ENCODE assay signal across 25 cellular contexts in the genomic region with DNA sequence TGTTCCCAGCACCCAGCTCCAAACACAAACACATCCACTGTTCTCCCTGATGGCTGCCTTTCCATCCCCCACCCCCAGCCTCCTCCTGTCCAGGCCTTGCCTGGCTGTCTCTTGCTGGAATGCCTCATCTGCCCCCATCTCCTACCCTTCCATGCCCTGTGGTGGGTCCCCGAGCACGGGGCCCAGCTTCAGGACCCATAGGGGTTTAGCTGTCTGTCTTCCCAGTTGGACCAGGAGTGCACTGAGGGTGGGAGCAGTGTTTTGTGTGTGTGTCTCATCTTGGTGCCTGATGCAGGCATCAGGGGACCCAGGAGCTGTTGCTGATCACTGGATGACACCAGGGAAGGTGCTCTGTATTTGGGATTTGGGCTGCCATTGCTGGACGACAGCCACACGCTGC. TPM values are rescaled to one million over a fixed set of nuclear protein-coding genes. Genes with fewer than 3 reads are reported as not detected.
DNase-seq lines count a peak whose midpoint lies in the region; ATAC-seq, FAIRE-seq and TF ChIP-seq lines count a peak whose summit lies in the region.
"Had no signal": no experiment of that assay in that cellular context is flagged by ENCODE, and none has a peak within 500 bp of the region (broad histone marks: within the 10 kb centered on the region; RNA-seq: fewer than 3 reads in every experiment).

No MANE protein-coding gene starts in this region.

- H3K23ac ChIP-seq in neuronal stem cell (ENCODE audit: low read depth, low read length, poor library complexity), result no peak overlapping the region

- no peak overlapping the region for H2AK5ac ChIP-seq in neuronal stem cell (ENCODE audit: low read depth, low read length)

- H3K4me3 Mint-ChIP-seq in naive thymus-derived CD4-positive, alpha-beta T cell, result no peak overlapping the region

- H3K14ac ChIP-seq in neuronal stem cell (ENCODE audit: low read length), result no peak overlapping the region

- H3K4me1 Mint-ChIP-seq in naive thymus-derived CD4-positive, alpha-beta T cell, result peaks cover 0 to 2% (median 0%) of the 10 kb centered on the region in 7 donors

- H3K27me3 ChIP-seq in RWPE2 (ENCODE audit: insufficient read depth, poor library complexity, severe bottlenecking) (no peaks in the 10 kb centered on the region), left ventricle myocardium inferior (ENCODE audit: low read depth) (peaks cover 1% of the 10 kb centered on the region), neuronal stem cell (ENCODE audit: control insufficient read depth in 3 of 3, insufficient read depth in 3 of 3, low read depth in 1 of 3, low read length in 3 of 3) (no peaks in the 10 kb centered on the region)
- no peaks in the 10 kb centered on the region for H3K27me3 ChIP-seq in naive thymus-derived CD4-positive, alpha-beta T cell (ENCODE audit: control insufficient read depth in 2 of 2, insufficient read depth in 2 of 2, low read length in 2 of 2)
- H3K27me3 ChIP-seq: BLaER1, brain microvascular endothelial cell, transverse colon had no signal

- no peak overlapping the region for H2BK15ac ChIP-seq in neuronal stem cell (ENCODE audit: low read length)

- no peak for TF ChIP-seq POLR2A in A549 (IDR thresholded peaks at IDR 0.05; ENCODE audit: low read length)

- TF ChIP-seq RAD21 in A549 (conservative IDR thresholded peaks at IDR 0.05 in 1 of 2, IDR thresholded peaks at IDR 0.05 in 1 of 2), result no peak

- POLR2A ChIA-PET in A549 (lab: Yijun Ruan, JAX), result no interaction called here
- POLR2A ChIA-PET in naive thymus-derived CD4-positive, alpha-beta T cell (lab: Charles Lee), result no interaction called here

- H4K8ac ChIP-seq in neuronal stem cell (ENCODE audit: low read depth, low read length), result no peak overlapping the region

- H3K36me3 ChIP-seq in RWPE2 (ENCODE audit: low read depth), result no peaks in the 10 kb centered on the region
- no peaks in the 10 kb centered on the region for H3K36me3 ChIP-seq in left ventricle myocardium inferior
- peaks cover 2 to 25% of the 10 kb centered on the region in 2 donors for H3K36me3 ChIP-seq in neuronal stem cell (replicated peaks in 1 of 2; ENCODE audit: control insufficient read depth in 2 of 2, insufficient read depth in 2 of 2, low read length in 2 of 2)
- no peaks in the 10 kb centered on the region for H3K36me3 ChIP-seq in naive thymus-derived CD4-positive, alpha-beta T cell (ENCODE audit: control insufficient read depth in 2 of 3, insufficient read depth in 3 of 3, low read length in 3 of 3)
- H3K36me3 ChIP-seq: BLaER1, brain microvascular endothelial cell, transverse colon had no signal

- no peak overlapping the region for H2BK120ac ChIP-seq in neuronal stem cell (ENCODE audit: low read depth, low read length)

- no peaks in the 10 kb centered on the region for H3K36me3 Mint-ChIP-seq in naive thymus-derived CD4-positive, alpha-beta T cell

- no peak overlapping the region for H3K9ac ChIP-seq in neuronal stem cell (ENCODE audit: low read depth, low read length, poor library complexity)
- H3K9ac ChIP-seq: BLaER1 had no signal

- H3K4ac ChIP-seq in neuronal stem cell (ENCODE audit: low read length), result no peak overlapping the region

- CTCF ChIA-PET in A549 (lab: Yijun Ruan, JAX), result interaction anchor here (0.6 to 2.0 kb wide), 3 partner anchors 15 to 300 kb away, joined by 3 to 5 read pairs (median 3); no protein-coding TSS in a partner anchor
- CTCF ChIA-PET in naive thymus-derived CD4-positive, alpha-beta T cell (lab: Charles Lee), result no interaction called here

- intact Hi-C loops in left ventricle myocardium inferior (cut with micrococcal nuclease), result no loop called here
- intact Hi-C loops in naive thymus-derived CD4-positive, alpha-beta T cell (cut with micrococcal nuclease), result no loop called here

- peak overlapping the region in 1 of 2 experiments; percentile 66; a peak in 1 of 6 replicates for H3K27ac ChIP-seq in A549
- no peak overlapping the region for H3K27ac ChIP-seq in RWPE2 (ENCODE audit: poor library complexity, severe bottlenecking)
- no peak overlapping the region for H3K27ac ChIP-seq in left ventricle myocardium inferior (replicated peaks)
- H3K27ac ChIP-seq in neuronal stem cell (replicated peaks; ENCODE audit: low read length), result no peak overlapping the region
- H3K27ac ChIP-seq in naive thymus-derived CD4-positive, alpha-beta T cell (ENCODE audit: low read depth, low read length), result no peak overlapping the region
- H3K27ac ChIP-seq: BLaER1, RWPE1 had no signal

- H3K27ac Mint-ChIP-seq in naive thymus-derived CD4-positive, alpha-beta T cell, result no peak overlapping the region

- H2BK12ac ChIP-seq in neuronal stem cell (ENCODE audit: low read length), result no peak overlapping the region

- H3K9me3 ChIP-seq in A549, result no peaks in the 10 kb centered on the region
- H3K9me3 ChIP-seq in RWPE2 (ENCODE audit: severe bottlenecking), result no peaks in the 10 kb centered on the region
- H3K9me3 ChIP-seq in left ventricle myocardium inferior (replicated peaks), result no peaks in the 10 kb centered on the region
- no peaks in the 10 kb centered on the region for H3K9me3 ChIP-seq in neuronal stem cell (replicated peaks in 1 of 2; ENCODE audit: control insufficient read depth in 2 of 2, insufficient read depth in 1 of 2, low read depth in 1 of 2, low read length in 2 of 2)
- no peaks in the 10 kb centered on the region for H3K9me3 ChIP-seq in naive thymus-derived CD4-positive, alpha-beta T cell (ENCODE audit: control insufficient read depth in 2 of 3, low read length in 3 of 3)
- H3K9me3 ChIP-seq: BLaER1, transverse colon had no signal

- H3K79me1 ChIP-seq in neuronal stem cell (ENCODE audit: low read depth, low read length), result peaks cover 33% of the 10 kb centered on the region

- H3K4me2 ChIP-seq in A549, result 0 out of 3 replicates have a peak overlapping the region, but pooled peaks have one; percentile 43
- H3K4me2 ChIP-seq in neuronal stem cell (ENCODE audit: insufficient read depth, low read length, poor library complexity, severe bottlenecking), result no peak overlapping the region
- H3K4me2 ChIP-seq: BLaER1 had no signal

- no peak overlapping the region for H4K91ac ChIP-seq in neuronal stem cell (ENCODE audit: low read depth, low read length, poor library complexity)

- no peak for TF ChIP-seq EP300 in A549 (IDR thresholded peaks at IDR 0.05)

- TF ChIP-seq CTCF in A549 (IDR thresholded peaks at IDR 0.05), result no peak
- no peak for TF ChIP-seq CTCF in RWPE2 (IDR thresholded peaks at IDR 0.05; ENCODE audit: poor library complexity, severe bottlenecking)
- TF ChIP-seq CTCF in left ventricle myocardium inferior (IDR thresholded peaks at IDR 0.05; ENCODE audit: borderline replicate concordance), result no peak

- no peaks in the 10 kb centered on the region for H3K9me3 Mint-ChIP-seq in naive thymus-derived CD4-positive, alpha-beta T cell

- H3K4me1 ChIP-seq in A549, result peaks cover 52% of the 10 kb centered on the region
- H3K4me1 ChIP-seq in RWPE2 (ENCODE audit: insufficient read depth, poor library complexity, severe bottlenecking), result no peaks in the 10 kb centered on the region
- peaks cover 8% of the 10 kb centered on the region for H3K4me1 ChIP-seq in left ventricle myocardium inferior
- H3K4me1 ChIP-seq in neuronal stem cell (ENCODE audit: control insufficient read depth in 2 of 2, insufficient read depth in 1 of 2, low read depth in 1 of 2, low read length in 2 of 2), result peaks cover 35 to 42% of the 10 kb centered on the region in 2 donors
- H3K4me1 ChIP-seq in naive thymus-derived CD4-positive, alpha-beta T cell (ENCODE audit: control insufficient read depth in 2 of 2, insufficient read depth in 2 of 2, low read length in 2 of 2), result no peaks in the 10 kb centered on the region

- ATAC-seq in A549 (no peak), RWPE2 (ENCODE audit: low read depth) (no peak)
- ATAC-seq in naive thymus-derived CD4-positive, alpha-beta T cell, result no peak

- DNase-seq in A549 (ENCODE audit: low read depth in 1 of 2, low spot score in 1 of 2) (no peak), RWPE2 (ENCODE audit: low spot score) (peak; percentile 25), left ventricle myocardium inferior (peak; percentile 6), neuronal stem cell (ENCODE audit: low spot score) (no peak), occipital lobe (lab: John Stamatoyannopoulos, UW) (no peak), T-helper 9 cell (no peak)
- no peak for DNase-seq in naive thymus-derived CD4-positive, alpha-beta T cell
- no peak for DNase-seq in stimulated activated CD8-positive, alpha-beta memory T cell treated with anti-CD3 and anti-CD28 coated beads, Interleukin-4, amount 100 ng/mL, for 48 hours
- DNase-seq: ACHN; activated CD4-positive, alpha-beta T cell treated with anti-CD3 and anti-CD28 coated beads for 4 hours; activated gamma-delta T cell treated with Interleukin-2 at 50 U/mL for 16 hours; activated T-cell treated with anti-CD3 and anti-CD28 coated beads, Interleukin-2, amount 50 U/mL, for 1 hour; brain microvascular endothelial cell; DMS53; GDM1; Karpas-422; NCI-H1436; NCI-H2107; NCI-H446 treated with DMSO at 0.1 percent for 48 hours; retina; transverse colon had no signal

- FAIRE-seq in A549 (lab: Jason Lieb, UNC), result no peak
- FAIRE-seq: keratinocyte had no signal

- H3K4me3 ChIP-seq in A549 (no peak overlapping the region), RWPE2 (ENCODE audit: severe bottlenecking) (no peak overlapping the region), left ventricle myocardium inferior (no peak overlapping the region), neuronal stem cell (ENCODE audit: low read length in 2 of 2) (no peak overlapping the region)
- H3K4me3 ChIP-seq in naive thymus-derived CD4-positive, alpha-beta T cell (ENCODE audit: low read length), result no peak overlapping the region
- H3K4me3 ChIP-seq: BLaER1, transverse colon had no signal

- H3K18ac ChIP-seq in neuronal stem cell (ENCODE audit: low read length), result peak overlapping the region; percentile 23

- WGBS in A549 (ENCODE audit: missing lambda C conversion rate), result 95% methylated on average over 2 of the region's 4 CpGs
- no CpG with 5 or more reads among the region's 4 CpGs for WGBS in neuronal stem cell (ENCODE audit: extremely low coverage in 2 of 2, insufficient read length in 2 of 2, insufficient replicate concordance in 1 of 2), 2 donors

- no peak overlapping the region for H2AFZ ChIP-seq in neuronal stem cell (ENCODE audit: low read length)

- no peaks in the 10 kb centered on the region for H3K27me3 Mint-ChIP-seq in naive thymus-derived CD4-positive, alpha-beta T cell

- no peak overlapping the region for H2BK5ac ChIP-seq in neuronal stem cell (ENCODE audit: low read length)

TF ChIP-seq in A549, 52 proteins besides CTCF, POLR2A, EP300 and RAD21 (continues in another document):
- no peak for TF ChIP-seq EHMT2 (IDR thresholded peaks at IDR 0.05; ENCODE audit: low read depth)
- no peak for TF ChIP-seq HOXB13 (CRISPR knock-in tag; IDR thresholded peaks at IDR 0.05; ENCODE audit: low read depth)

RNA-seq across cellular contexts. Expression of gene GLI2, which starts 34.5 kb away (rescaled TPM):
- polyA plus RNA-seq in A549 (2011; rRNA removed), result 5.6 and 7.5 TPM in 2 replicates
- polyA plus RNA-seq in A549 (2012; cell fraction: cytosol; rRNA removed), result 15.5 and 20.2 TPM in 2 replicates
- polyA plus RNA-seq in A549 (2012; cell fraction: nucleus; rRNA removed), result 41.4 and 61.7 TPM in 2 replicates
- 10.3 to 12.5 TPM (median 10.4 TPM) in 3 replicates for polyA plus RNA-seq in A549 (2017; fragmentation: RNase III; extraction: RNeasy Plus Mini Kit Qiagen cat#74134 plus additional on column Dnase treatment)
- polyA minus RNA-seq in A549 (2011; rRNA and poly(A)+ RNA removed), result 5.7 and 9.4 TPM in 2 replicates
- 2.4 TPM for total RNA-seq in left ventricle myocardium inferior
- polyA plus RNA-seq in neuronal stem cell (2013, experiment 1 of 2), result 26.2 TPM
- polyA plus RNA-seq in neuronal stem cell (2013, experiment 2 of 2), result 27.3 TPM
- total RNA-seq in occipital lobe, result 2.8 TPM
- total RNA-seq in naive thymus-derived CD4-positive, alpha-beta T cell, result 1 to 10 TPM in 1 of 5 experiments, not detected in 4; 1.6 TPM
- polyA plus RNA-seq in naive thymus-derived CD4-positive, alpha-beta T cell, result not detected
- total RNA-seq: lung microvascular endothelial cell had no signal

Comparison
In these comparisons a context has a peak if more than half of its experiments do, and no peak if none do; other contexts are left out.
1. DNase-seq: peak in RWPE2 (single experiment) and left ventricle myocardium inferior (single experiment); none in A549 (0 of 2), neuronal stem cell (single experiment), occipital lobe (single experiment), T-helper 9 cell (single experiment), naive thymus-derived CD4-positive, alpha-beta T cell (0 of 9) and stimulated activated CD8-positive, alpha-beta memory T cell treated with anti-CD3 and anti-CD28 coated beads, Interleukin-4, amount 100 ng/mL, for 48 hours (single experiment).